Comparison of ENCODE assay signal across 1 cellular context in the genomic region with DNA sequence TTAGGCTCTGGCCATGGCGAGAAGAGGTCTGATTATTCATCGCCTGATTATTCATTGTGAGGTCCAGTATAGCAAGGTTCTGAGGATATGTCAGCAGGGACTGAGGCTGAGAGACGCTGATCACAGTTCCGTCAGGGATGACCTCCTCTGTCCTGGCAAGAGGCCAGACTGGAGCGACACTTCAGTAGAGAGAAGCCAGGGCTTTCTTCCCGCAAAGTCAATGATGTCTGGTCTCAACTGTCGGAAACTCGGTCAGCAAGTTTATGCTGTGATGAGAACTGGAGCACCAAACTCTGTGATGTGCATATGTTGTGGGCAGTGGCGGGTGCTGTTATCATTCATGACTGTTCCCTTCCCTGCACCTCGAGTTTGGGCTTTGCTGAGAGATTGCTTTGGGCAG.
TF ChIP-seq lines count a peak whose summit lies in the region.

No MANE protein-coding gene starts in this region.

TF ChIP-seq in SK-N-SH, 30 proteins besides CTCF, POLR2A, EP300 and RAD21 (continued from another document):
- TF ChIP-seq REST (IDR thresholded peaks at IDR 0.05; ENCODE audit: low read depth, low read length) (no peak), FOSL2 (IDR thresholded peaks at IDR 0.05; ENCODE audit: borderline replicate concordance, low read depth) (no peak), FOXM1 (IDR thresholded peaks at IDR 0.05; ENCODE audit: low read depth) (no peak)
TF ChIP-seq in SK-N-SH: peak in this region for 0.
